Comparison of ENCODE assay signal across 1 cellular context in the genomic region with DNA sequence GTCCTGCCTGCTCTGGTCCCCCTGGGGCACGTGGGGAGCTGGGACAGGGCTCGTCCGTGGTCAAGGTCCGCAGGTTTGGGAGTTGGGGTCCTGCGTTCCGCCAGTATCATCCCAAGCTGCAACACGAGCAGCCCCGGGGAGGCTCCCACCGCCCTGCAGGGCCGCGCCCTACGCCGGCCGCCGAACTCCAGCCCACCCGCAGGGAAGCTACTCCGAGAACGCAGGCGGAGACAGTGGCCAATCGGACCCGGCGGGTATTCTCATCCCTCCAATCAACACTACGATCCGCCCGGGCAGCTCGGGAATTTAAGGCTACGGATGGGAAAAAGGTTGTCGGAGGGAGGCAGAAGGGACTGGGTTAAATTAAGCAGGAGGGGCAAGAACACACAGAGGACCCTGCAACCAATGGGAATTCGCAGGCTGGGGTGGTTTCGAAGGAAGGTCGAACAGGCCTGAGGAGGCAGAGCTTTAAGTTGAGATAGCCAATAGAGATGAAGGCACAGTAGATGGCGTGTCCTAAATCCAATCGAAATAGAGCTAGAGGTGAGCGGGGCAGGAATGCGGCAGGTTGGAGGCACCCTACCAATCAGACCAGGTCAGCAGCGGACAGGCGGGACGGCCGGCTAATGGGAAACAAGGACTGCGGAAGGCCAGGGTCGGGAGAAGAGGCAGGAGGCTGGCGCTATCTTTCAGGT.
TF ChIP-seq lines count a peak whose summit lies in the region.

No MANE protein-coding gene starts in this region.

TF ChIP-seq in HepG2, 621 proteins besides CTCF, POLR2A, EP300 and RAD21 (continued from another document and continues in another):
- TF ChIP-seq, protein P1, sequence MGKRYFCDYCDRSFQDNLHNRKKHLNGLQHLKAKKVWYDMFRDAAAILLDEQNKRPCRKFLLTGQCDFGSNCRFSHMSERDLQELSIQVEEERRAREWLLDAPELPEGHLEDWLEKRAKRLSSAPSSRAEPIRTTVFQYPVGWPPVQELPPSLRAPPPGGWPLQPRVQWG (CRISPR knock-in tag; IDR thresholded peaks at IDR 0.05; ENCODE audit: borderline replicate concordance, low read depth), result no peak
- TF ChIP-seq, protein P2, sequence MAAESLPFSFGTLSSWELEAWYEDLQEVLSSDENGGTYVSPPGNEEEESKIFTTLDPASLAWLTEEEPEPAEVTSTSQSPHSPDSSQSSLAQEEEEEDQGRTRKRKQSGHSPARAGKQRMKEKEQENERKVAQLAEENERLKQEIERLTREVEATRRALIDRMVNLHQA (CRISPR knock-in tag; IDR thresholded peaks at IDR 0.05), result no peak
- TF ChIP-seq JUND (CRISPR knock-in tag; IDR thresholded peaks at IDR 0.05) (no peak), NCOA5 (CRISPR knock-in tag; IDR thresholded peaks at IDR 0.05) (no peak), ZNF614 (CRISPR knock-in tag; IDR thresholded peaks at IDR 0.05; ENCODE audit: borderline replicate concordance) (no peak), NFRKB (IDR thresholded peaks at IDR 0.05) (no peak), ZNF292 (CRISPR knock-in tag; IDR thresholded peaks at IDR 0.05; ENCODE audit: borderline replicate concordance, low read depth) (peak; percentile 45; the same call in 1 of the 2 replicates), HOXA5 (CRISPR knock-in tag; IDR thresholded peaks at IDR 0.05) (no peak; the same call in 1 of the 2 replicates), ERF (CRISPR knock-in tag; IDR thresholded peaks at IDR 0.05) (0 out of 2 replicates have a peak, but pooled peaks have one; percentile 46), POGZ (CRISPR knock-in tag; IDR thresholded peaks at IDR 0.05) (no peak), ASH2L (IDR thresholded peaks at IDR 0.05; ENCODE audit: insufficient read length, low read depth, low read length) (no peak), BCL6 (CRISPR knock-in tag; IDR thresholded peaks at IDR 0.05) (no peak; the same call in 1 of the 2 replicates), ZNF703 (CRISPR knock-in tag; IDR thresholded peaks at IDR 0.05; ENCODE audit: borderline replicate concordance) (no peak), HES4 (CRISPR knock-in tag; IDR thresholded peaks at IDR 0.05; ENCODE audit: borderline replicate concordance) (no peak), CEBPG (CRISPR knock-in tag; IDR thresholded peaks at IDR 0.05) (no peak), ZNF136 (CRISPR knock-in tag; IDR thresholded peaks at IDR 0.05; ENCODE audit: low read depth) (0 out of 2 replicates have a peak, but pooled peaks have one; percentile 60), SYNCRIP (IDR thresholded peaks at IDR 0.05; ENCODE audit: insufficient read depth, low read depth, low read length) (no peak), GFI1 (CRISPR knock-in tag; IDR thresholded peaks at IDR 0.05; ENCODE audit: borderline replicate concordance) (no peak), ZZZ3 (CRISPR knock-in tag; IDR thresholded peaks at IDR 0.05; ENCODE audit: borderline replicate concordance) (no peak)
- TF ChIP-seq, protein P3, sequence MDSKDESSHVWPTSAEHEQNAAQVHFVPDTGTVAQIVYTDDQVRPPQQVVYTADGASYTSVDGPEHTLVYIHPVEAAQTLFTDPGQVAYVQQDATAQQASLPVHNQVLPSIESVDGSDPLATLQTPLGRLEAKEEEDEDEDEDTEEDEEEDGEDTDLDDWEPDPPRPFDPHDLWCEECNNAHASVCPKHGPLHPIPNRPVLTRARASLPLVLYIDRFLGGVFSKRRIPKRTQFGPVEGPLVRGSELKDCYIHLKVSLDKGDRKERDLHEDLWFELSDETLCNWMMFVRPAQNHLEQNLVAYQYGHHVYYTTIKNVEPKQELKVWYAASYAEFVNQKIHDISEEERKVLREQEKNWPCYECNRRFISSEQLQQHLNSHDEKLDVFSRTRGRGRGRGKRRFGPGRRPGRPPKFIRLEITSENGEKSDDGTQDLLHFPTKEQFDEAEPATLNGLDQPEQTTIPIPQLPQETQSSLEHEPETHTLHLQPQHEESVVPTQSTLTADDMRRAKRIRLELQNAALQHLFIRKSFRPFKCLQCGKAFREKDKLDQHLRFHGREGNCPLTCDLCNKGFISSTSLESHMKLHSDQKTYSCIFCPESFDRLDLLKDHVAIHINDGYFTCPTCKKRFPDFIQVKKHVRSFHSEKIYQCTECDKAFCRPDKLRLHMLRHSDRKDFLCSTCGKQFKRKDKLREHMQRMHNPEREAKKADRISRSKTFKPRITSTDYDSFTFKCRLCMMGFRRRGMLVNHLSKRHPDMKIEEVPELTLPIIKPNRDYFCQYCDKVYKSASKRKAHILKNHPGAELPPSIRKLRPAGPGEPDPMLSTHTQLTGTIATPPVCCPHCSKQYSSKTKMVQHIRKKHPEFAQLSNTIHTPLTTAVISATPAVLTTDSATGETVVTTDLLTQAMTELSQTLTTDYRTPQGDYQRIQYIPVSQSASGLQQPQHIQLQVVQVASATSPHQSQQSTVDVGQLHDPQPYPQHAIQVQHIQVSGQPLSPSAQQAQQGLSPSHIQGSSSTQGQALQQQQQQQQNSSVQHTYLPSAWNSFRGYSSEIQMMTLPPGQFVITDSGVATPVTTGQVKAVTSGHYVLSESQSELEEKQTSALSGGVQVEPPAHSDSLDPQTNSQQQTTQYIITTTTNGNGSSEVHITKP (CRISPR knock-in tag; IDR thresholded peaks at IDR 0.05; ENCODE audit: low read depth), result no peak
- TF ChIP-seq, protein P4, sequence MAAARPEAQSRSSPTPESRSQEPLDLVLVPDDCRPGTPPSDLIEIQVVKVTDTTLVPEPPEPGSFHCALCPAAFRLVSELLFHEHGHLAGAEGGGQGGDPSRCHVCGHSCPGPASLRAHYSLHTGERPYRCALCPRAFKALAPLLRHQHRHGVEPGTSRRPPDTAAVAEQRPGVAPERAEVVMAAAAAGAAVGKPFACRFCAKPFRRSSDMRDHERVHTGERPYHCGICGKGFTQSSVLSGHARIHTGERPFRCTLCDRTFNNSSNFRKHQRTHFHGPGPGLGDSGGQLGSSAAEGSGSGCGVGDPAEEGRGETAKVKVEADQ (CRISPR knock-in tag; IDR thresholded peaks at IDR 0.05; ENCODE audit: borderline replicate concordance), result no peak
- TF ChIP-seq, protein P5, sequence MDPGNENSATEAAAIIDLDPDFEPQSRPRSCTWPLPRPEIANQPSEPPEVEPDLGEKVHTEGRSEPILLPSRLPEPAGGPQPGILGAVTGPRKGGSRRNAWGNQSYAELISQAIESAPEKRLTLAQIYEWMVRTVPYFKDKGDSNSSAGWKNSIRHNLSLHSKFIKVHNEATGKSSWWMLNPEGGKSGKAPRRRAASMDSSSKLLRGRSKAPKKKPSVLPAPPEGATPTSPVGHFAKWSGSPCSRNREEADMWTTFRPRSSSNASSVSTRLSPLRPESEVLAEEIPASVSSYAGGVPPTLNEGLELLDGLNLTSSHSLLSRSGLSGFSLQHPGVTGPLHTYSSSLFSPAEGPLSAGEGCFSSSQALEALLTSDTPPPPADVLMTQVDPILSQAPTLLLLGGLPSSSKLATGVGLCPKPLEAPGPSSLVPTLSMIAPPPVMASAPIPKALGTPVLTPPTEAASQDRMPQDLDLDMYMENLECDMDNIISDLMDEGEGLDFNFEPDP (CRISPR knock-in tag; conservative IDR thresholded peaks at IDR 0.05), result no peak
- TF ChIP-seq, protein P6, sequence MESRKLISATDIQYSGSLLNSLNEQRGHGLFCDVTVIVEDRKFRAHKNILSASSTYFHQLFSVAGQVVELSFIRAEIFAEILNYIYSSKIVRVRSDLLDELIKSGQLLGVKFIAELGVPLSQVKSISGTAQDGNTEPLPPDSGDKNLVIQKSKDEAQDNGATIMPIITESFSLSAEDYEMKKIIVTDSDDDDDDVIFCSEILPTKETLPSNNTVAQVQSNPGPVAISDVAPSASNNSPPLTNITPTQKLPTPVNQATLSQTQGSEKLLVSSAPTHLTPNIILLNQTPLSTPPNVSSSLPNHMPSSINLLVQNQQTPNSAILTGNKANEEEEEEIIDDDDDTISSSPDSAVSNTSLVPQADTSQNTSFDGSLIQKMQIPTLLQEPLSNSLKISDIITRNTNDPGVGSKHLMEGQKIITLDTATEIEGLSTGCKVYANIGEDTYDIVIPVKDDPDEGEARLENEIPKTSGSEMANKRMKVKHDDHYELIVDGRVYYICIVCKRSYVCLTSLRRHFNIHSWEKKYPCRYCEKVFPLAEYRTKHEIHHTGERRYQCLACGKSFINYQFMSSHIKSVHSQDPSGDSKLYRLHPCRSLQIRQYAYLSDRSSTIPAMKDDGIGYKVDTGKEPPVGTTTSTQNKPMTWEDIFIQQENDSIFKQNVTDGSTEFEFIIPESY (CRISPR knock-in tag; IDR thresholded peaks at IDR 0.05), result 0 out of 2 replicates have a peak, but pooled peaks have one; percentile 8
- TF ChIP-seq, protein P7, sequence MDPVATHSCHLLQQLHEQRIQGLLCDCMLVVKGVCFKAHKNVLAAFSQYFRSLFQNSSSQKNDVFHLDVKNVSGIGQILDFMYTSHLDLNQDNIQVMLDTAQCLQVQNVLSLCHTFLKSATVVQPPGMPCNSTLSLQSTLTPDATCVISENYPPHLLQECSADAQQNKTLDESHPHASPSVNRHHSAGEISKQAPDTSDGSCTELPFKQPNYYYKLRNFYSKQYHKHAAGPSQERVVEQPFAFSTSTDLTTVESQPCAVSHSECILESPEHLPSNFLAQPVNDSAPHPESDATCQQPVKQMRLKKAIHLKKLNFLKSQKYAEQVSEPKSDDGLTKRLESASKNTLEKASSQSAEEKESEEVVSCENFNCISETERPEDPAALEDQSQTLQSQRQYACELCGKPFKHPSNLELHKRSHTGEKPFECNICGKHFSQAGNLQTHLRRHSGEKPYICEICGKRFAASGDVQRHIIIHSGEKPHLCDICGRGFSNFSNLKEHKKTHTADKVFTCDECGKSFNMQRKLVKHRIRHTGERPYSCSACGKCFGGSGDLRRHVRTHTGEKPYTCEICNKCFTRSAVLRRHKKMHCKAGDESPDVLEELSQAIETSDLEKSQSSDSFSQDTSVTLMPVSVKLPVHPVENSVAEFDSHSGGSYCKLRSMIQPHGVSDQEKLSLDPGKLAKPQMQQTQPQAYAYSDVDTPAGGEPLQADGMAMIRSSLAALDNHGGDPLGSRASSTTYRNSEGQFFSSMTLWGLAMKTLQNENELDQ (CRISPR knock-in tag; IDR thresholded peaks at IDR 0.05; ENCODE audit: borderline replicate concordance), result no peak
- TF ChIP-seq, protein P8, sequence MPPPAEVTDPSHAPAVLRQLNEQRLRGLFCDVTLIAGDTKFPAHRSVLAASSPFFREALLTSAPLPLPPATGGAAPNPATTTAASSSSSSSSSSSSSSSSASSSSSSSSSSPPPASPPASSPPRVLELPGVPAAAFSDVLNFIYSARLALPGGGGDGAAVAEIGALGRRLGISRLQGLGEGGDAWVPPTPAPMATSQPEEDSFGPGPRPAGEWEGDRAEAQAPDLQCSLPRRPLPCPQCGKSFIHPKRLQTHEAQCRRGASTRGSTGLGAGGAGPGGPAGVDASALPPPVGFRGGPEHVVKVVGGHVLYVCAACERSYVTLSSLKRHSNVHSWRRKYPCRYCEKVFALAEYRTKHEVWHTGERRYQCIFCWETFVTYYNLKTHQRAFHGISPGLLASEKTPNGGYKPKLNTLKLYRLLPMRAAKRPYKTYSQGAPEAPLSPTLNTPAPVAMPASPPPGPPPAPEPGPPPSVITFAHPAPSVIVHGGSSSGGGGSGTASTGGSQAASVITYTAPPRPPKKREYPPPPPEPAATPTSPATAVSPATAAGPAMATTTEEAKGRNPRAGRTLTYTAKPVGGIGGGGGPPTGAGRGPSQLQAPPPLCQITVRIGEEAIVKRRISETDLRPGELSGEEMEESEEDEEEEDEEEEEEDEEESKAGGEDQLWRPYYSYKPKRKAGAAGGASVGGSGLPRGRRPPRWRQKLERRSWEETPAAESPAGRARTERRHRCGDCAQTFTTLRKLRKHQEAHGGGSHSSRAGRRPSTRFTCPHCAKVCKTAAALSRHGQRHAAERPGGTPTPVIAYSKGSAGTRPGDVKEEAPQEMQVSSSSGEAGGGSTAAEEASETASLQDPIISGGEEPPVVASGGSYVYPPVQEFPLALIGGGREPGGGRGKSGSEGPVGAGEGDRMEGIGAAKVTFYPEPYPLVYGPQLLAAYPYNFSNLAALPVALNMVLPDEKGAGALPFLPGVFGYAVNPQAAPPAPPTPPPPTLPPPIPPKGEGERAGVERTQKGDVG (CRISPR knock-in tag; IDR thresholded peaks at IDR 0.05; ENCODE audit: borderline replicate concordance), result 0 out of 2 replicates have a peak, but pooled peaks have one; percentile 48
- TF ChIP-seq, protein P9, sequence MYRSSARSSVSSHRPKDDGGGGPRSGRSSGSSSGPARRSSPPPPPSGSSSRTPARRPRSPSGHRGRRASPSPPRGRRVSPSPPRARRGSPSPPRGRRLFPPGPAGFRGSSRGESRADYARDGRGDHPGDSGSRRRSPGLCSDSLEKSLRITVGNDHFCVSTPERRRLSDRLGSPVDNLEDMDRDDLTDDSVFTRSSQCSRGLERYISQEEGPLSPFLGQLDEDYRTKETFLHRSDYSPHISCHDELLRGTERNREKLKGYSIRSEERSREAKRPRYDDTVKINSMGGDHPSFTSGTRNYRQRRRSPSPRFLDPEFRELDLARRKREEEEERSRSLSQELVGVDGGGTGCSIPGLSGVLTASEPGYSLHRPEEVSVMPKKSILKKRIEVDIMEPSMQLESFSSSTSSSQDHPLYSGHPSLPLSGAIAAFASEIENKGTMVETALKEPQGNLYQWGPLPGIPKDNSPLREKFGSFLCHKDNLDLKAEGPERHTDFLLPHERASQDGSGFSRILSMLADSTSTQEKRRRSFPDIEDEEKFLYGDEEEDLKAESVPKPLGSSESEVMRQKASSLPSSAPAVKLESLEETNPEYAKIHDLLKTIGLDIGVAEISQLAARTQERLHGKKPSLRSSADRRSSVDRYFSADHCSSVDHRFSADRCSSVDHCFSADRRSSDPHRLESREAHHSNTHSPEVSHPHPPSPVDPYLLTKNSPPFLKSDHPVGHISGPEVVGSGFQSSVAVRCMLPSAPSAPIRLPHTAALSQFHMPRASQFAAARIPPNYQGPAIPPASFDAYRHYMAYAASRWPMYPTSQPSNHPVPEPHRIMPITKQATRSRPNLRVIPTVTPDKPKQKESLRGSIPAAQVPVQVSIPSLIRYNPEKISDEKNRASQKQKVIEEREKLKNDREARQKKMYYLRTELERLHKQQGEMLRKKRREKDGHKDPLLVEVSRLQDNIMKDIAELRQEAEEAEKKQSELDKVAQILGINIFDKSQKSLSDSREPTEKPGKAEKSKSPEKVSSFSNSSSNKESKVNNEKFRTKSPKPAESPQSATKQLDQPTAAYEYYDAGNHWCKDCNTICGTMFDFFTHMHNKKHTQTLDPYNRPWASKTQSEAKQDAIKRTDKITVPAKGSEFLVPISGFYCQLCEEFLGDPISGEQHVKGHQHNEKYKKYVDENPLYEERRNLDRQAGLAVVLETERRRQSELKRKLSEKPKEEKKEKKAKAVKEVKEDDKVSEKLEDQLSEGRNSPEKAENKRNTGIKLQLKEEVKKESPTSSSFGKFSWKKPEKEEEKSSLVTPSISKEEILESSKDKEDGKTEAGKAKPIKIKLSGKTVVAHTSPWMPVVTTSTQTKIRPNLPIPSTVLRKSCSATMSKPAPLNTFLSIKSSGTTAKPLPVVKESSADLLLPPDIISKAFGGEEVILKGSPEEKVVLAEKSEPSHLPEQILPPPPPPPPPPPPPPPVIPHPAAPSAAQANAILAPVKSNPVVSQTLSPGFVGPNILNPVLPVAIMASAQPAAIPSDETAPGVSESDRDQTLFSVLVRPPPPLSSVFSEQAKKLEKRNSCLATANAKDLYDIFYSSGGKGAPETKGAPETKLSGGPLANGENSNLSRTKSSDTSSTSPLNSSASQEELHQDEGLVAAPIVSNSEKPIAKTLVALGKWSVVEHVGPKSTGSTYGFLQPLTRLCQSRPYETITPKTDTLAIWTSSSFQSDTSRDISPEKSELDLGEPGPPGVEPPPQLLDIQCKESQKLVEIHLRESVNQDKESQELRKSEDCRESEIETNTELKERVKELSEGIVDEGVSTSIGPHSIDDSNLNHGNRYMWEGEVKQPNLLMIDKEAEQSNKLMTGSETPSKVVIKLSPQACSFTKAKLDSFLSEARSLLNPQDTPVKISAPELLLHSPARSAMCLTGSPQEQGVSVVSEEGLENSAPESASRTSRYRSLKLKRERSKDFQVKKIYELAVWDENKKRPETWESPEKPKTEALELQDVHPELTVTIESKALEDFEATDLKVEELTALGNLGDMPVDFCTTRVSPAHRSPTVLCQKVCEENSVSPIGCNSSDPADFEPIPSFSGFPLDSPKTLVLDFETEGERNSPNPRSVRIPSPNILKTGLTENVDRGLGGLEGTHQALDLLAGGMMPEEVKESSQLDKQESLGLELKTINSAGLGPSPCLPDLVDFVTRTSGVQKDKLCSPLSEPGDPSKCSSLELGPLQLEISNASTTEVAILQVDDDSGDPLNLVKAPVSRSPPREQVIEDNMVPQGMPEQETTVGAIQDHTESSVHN (CRISPR knock-in tag; IDR thresholded peaks at IDR 0.05), result no peak
